In genomic region chr11:118921121-118921928, GRCh38 we compare ENCODE assay signal across 8 cellular contexts. TPM values are rescaled to one million over a fixed set of nuclear protein-coding genes. Genes with fewer than 3 reads are reported as not detected.
DNase-seq lines count a peak whose midpoint lies in the region; ATAC-seq and TF ChIP-seq lines count a peak whose summit lies in the region.

No MANE protein-coding gene starts in this region.

- ATAC-seq in HG02759 (IDR thresholded peaks at IDR 0.05; ENCODE audit: unreplicated experiment) (no peak), HG03469 (IDR thresholded peaks at IDR 0.05; ENCODE audit: unreplicated experiment) (no peak)

- H3K27me3 ChIP-seq in endocrine pancreas (ENCODE audit: control insufficient read depth, insufficient read depth, low read length), result no peaks in the 10 kb centered on the region

- no peak overlapping the region for H3K4me3 ChIP-seq in endocrine pancreas (ENCODE audit: control insufficient read depth, insufficient read depth, low read length)

- H3K27ac ChIP-seq in RWPE1, result peak overlapping the region; percentile 100

- H3K36me3 ChIP-seq in endocrine pancreas (ENCODE audit: control insufficient read depth, insufficient read depth, low read length), result no peaks in the 10 kb centered on the region

- CTCF ChIA-PET in RWPE1 (lab: Yijun Ruan, JAX), result interaction anchor here (1.3 to 3.0 kb wide), 2 partner anchors 12 to 15 kb away, joined by 3 to 17 read pairs; no protein-coding TSS in a partner anchor

- POLR2A ChIA-PET in RWPE1 (lab: Yijun Ruan, JAX; ENCODE audit: low non-redundant PET), result no interaction called here

- DNase-seq in EH (ENCODE audit: low read depth), result peak; percentile 95
- DNase-seq in RWPE1 (ENCODE audit: low spot score), result peak; percentile 69
- peak; percentile 62 for DNase-seq in mucosa of gallbladder (ENCODE audit: low spot score)
- DNase-seq in NK-92 treated with Interleukin-12 subunit alpha and Interleukin-12 subunit beta, amount 100 ng/mL, for 24 hours (lab: John Stamatoyannopoulos, UW), result no peak
- DNase-seq in NCI-H510A treated with DMSO at 0.1 percent for 48 hours (lab: John Stamatoyannopoulos, UW), result no peak

- TF ChIP-seq CTCF in RWPE1 (conservative IDR thresholded peaks at IDR 0.05; ENCODE audit: low read depth), result no peak

- H3K4me1 ChIP-seq in endocrine pancreas (ENCODE audit: control insufficient read depth, insufficient read depth, low read length), result peaks cover 6% of the 10 kb centered on the region

- H3K9me3 ChIP-seq in endocrine pancreas (ENCODE audit: control insufficient read depth, low read length), result no peaks in the 10 kb centered on the region

- peak overlapping the region; percentile 2 for H3K9ac ChIP-seq in endocrine pancreas (ENCODE audit: control insufficient read depth, insufficient read depth, low read length)

RNA-seq across cellular contexts. Expression of gene BCL9L, which starts 4.4 kb away (rescaled TPM):
- 107 TPM for total RNA-seq in mucosa of gallbladder

RNA-seq across cellular contexts. Expression of gene UPK2, which starts 34.8 kb away (rescaled TPM):
- not detected for total RNA-seq in mucosa of gallbladder

RNA-seq across cellular contexts. Expression of gene CXCR5, which starts 37.6 kb away (rescaled TPM):
- total RNA-seq in mucosa of gallbladder, result 0.06 TPM

RNA-seq across cellular contexts. Expression of gene FOXR1, which starts 50.2 kb away (rescaled TPM):
- not detected for total RNA-seq in mucosa of gallbladder

Comparison
In these comparisons a context has a peak if more than half of its experiments do, and no peak if none do; other contexts are left out.
1. DNase-seq: peak in EH (single experiment), RWPE1 (single experiment) and mucosa of gallbladder (single experiment); none in NK-92 treated with Interleukin-12 subunit alpha and Interleukin-12 subunit beta, amount 100 ng/mL, for 24 hours (single experiment) and NCI-H510A treated with DMSO at 0.1 percent for 48 hours (single experiment).